In genomic region chr13:111665691-111666095, GRCh38 we compare ENCODE assay signal across 36 cellular contexts.
"Had no signal": no experiment of that assay in that cellular context is flagged by ENCODE, and none has a peak within 500 bp of the region (broad histone marks: within the 10 kb centered on the region; RNA-seq: fewer than 3 reads in every experiment).

No MANE protein-coding gene starts in this region.

- H3K27ac Mint-ChIP-seq: activated B cell treated with CpG ODN at 0.5 μM for 24 hours; activated naive CD8-positive, alpha-beta T cell treated with anti-CD3 and anti-CD28 coated beads for 36 hours; activated T-helper 1 cell treated with anti-CD3 and anti-CD28 coated beads, Interleukin-12 subunit alpha, Interleukin-12 subunit beta, Interleukin-2, Interleukin-4 antibody, amounts not matched to agents 30 ng/mL and 10 ng/mL and 1 ng/mL, durations not matched to agents 14 hours and 24 hours and 36 hours had no signal

- DNase-seq: activated B cell treated with CpG ODN at 0.5 μM for 24 hours; activated CD4-positive, alpha-beta T cell treated with anti-CD3 and anti-CD28 coated beads for 48 hours; activated CD4-positive, alpha-beta T cell treated with anti-CD3 and anti-CD28 coated beads, Interleukin-2, amount 50 U/mL, for 4 hours; activated CD4-positive, CD25-positive, alpha-beta regulatory T cell treated with anti-CD3 and anti-CD28 coated beads, Interleukin-2, amount 50 U/mL, for 72 hours; activated CD8-positive, alpha-beta memory T cell treated with anti-CD3 and anti-CD28 coated beads, Interleukin-2, amount 50 U/mL, for 4 hours; activated naive CD4-positive, alpha-beta T cell; activated naive CD4-positive, alpha-beta T cell treated with anti-CD3 and anti-CD28 coated beads, Interleukin-2, amount 50 U/mL, for 16 hours; activated naive CD8-positive, alpha-beta T cell treated with anti-CD3 and anti-CD28 coated beads for 36 hours; activated T-cell treated with anti-CD3 and anti-CD28 coated beads for 4 hours; activated T-cell treated with anti-CD3 and anti-CD28 coated beads, Interleukin-2, amount 50 U/mL, for 4 hours; amniotic stem cell; aorta; brain microvascular endothelial cell; MM.1S; MV-4-11; NCI-H1092; NCI-H1436 treated with DMSO at 0.1 percent for 48 hours; NCI-H187; NCI-H2029 treated with DMSO at 0.1 percent for 48 hours; NCI-H2107; NCI-H2171; NCI-H510A; NCI-H526; NCI-H748 treated with DMSO at 0.1 percent for 48 hours; NK-92 treated with Interleukin-12 subunit alpha and Interleukin-12 subunit beta, amount 100 ng/mL, for 24 hours; PC-9; SW 1271; T-helper 1 cell; T-helper 2 cell; T-helper 9 cell had no signal

- H3K4me2 ChIP-seq: KMS-11, PC-9 had no signal

- ATAC-seq: activated T-cell treated with anti-CD3 and anti-CD28 coated beads, Interleukin-2, amount 50 U/mL, for 4 hours; Right ventricle myocardium inferior had no signal

- H3K4me1 Mint-ChIP-seq: activated B cell treated with CpG ODN at 0.5 μM for 24 hours; activated naive CD8-positive, alpha-beta T cell treated with anti-CD3 and anti-CD28 coated beads for 36 hours; central memory CD8-positive, alpha-beta T cell had no signal

- H3K36me3 Mint-ChIP-seq: activated naive CD8-positive, alpha-beta T cell treated with anti-CD3 and anti-CD28 coated beads for 36 hours had no signal

- H3K27me3 ChIP-seq: brain microvascular endothelial cell had no signal

- H3K9me3 Mint-ChIP-seq: activated B cell treated with CpG ODN at 0.5 μM for 24 hours; activated naive CD8-positive, alpha-beta T cell treated with anti-CD3 and anti-CD28 coated beads for 36 hours; activated T-cell treated with anti-CD3 and anti-CD28 coated beads, Interleukin-2, amount 50 U/mL, for 4 hours; activated T-helper 1 cell treated with anti-CD3 and anti-CD28 coated beads, Interleukin-12 subunit alpha, Interleukin-12 subunit beta, Interleukin-2, Interleukin-4 antibody, amounts not matched to agents 30 ng/mL and 10 ng/mL and 1 ng/mL, durations not matched to agents 14 hours and 24 hours and 36 hours; central memory CD8-positive, alpha-beta T cell had no signal

- H2AFZ ChIP-seq: PC-9 had no signal

- H3K4me3 Mint-ChIP-seq: activated B cell treated with CpG ODN at 0.5 μM for 24 hours; activated naive CD8-positive, alpha-beta T cell treated with anti-CD3 and anti-CD28 coated beads for 36 hours; activated T-cell treated with anti-CD3 and anti-CD28 coated beads, Interleukin-2, amount 50 U/mL, for 4 hours; activated T-helper 1 cell treated with anti-CD3 and anti-CD28 coated beads, Interleukin-12 subunit alpha, Interleukin-12 subunit beta, Interleukin-2, Interleukin-4 antibody, amounts not matched to agents 30 ng/mL and 10 ng/mL and 1 ng/mL, durations not matched to agents 14 hours and 24 hours and 36 hours; central memory CD8-positive, alpha-beta T cell had no signal

- H3K27ac ChIP-seq: brain microvascular endothelial cell, KMS-11, PC-9, RWPE1, VCaP had no signal

- H3K27me3 Mint-ChIP-seq: activated B cell treated with CpG ODN at 0.5 μM for 24 hours had no signal

- H3K9ac ChIP-seq: KMS-11 had no signal

- H3K4me3 ChIP-seq: PC-9 had no signal

- H3K36me3 ChIP-seq: brain microvascular endothelial cell had no signal
